In the genomic region with DNA sequence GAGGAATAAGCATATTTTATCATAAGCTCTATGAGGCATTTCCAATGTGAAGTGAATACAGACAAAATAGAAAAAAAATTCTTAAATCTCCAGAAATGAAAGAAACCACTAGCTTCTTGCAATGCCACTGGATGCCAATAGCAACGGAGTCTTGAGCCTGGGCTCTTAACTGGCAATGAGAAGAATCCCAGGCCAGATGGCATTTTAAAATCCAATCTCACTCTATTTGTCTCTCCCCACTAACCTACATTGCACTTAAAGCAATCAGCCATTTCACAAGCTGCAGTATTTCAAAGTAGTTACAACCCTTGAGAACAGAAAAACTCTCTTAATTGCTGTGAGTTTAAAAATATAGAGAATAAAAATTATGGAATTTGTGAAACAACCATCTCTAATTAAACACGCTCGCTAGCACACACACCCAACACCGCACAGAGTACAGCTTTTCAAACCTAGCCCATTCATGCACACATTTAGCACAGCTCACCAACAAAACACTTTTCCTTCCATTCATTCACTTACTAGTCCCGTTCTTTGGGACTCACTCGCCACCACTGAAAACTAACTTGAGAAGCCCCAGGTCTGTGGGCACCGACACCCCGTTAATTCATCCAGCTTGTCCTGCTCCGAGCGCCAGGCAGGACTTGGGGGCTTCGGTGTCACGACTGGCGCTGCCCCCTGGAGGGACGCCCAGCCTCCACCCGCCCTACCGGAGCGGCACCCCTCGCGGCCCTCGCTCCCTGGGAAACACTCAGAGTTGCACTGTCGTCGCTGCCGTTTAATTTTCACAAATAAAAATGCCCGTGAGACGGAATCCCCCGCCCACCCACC, we compare ENCODE assay signal across 8 cellular contexts. TPM values are rescaled to one million over a fixed set of nuclear protein-coding genes. Genes with fewer than 3 reads are reported as not detected.
A peak's percentile ranks its signal among the peaks of the same experiment; 100 is the strongest.
DNase-seq lines count a peak whose midpoint lies in the region; ATAC-seq and TF ChIP-seq lines count a peak whose summit lies in the region.

No MANE protein-coding gene starts in this region.

- H3K4me1 ChIP-seq in HEK293 (ENCODE audit: control insufficient read depth, insufficient read depth, low read length) (peaks cover 6% of the 10 kb centered on the region; the same call in 1 of the 2 replicates), gastroesophageal sphincter (peaks cover 0 to 28% (median 0%) of the 10 kb centered on the region in 3 donors)

- ATAC-seq in gastroesophageal sphincter = peak; percentile 6
- no peak for ATAC-seq in HG03469 (IDR thresholded peaks at IDR 0.05; ENCODE audit: unreplicated experiment)
- no peak for ATAC-seq in GM18868 (IDR thresholded peaks at IDR 0.05; ENCODE audit: unreplicated experiment)

- TF ChIP-seq CTCF in BJ (IDR thresholded peaks at IDR 0.05; ENCODE audit: insufficient read depth, low read depth, low read length) = no peak
- TF ChIP-seq CTCF in HEK293 (tag by site-specific recombination; IDR thresholded peaks at IDR 0.05) = peak; percentile 34; the same call in 1 of the 2 replicates
- TF ChIP-seq CTCF in VCaP (conservative IDR thresholded peaks at IDR 0.05) = no peak
- peak in 1 of 4 experiments; percentile 22 for TF ChIP-seq CTCF in gastroesophageal sphincter (IDR thresholded peaks at IDR 0.05)
- peak; percentile 5 for TF ChIP-seq CTCF in osteocyte (IDR thresholded peaks at IDR 0.05)

- H3K9me3 ChIP-seq in HEK293 (ENCODE audit: control insufficient read depth, insufficient read depth, low read depth, low read length) = no peaks in the 10 kb centered on the region
- H3K9me3 ChIP-seq in gastroesophageal sphincter = no peaks in the 10 kb centered on the region

- H3K36me3 Mint-ChIP-seq in osteocyte (ENCODE audit: unreplicated experiment) = no peaks in the 10 kb centered on the region

- DNase-seq in BJ (ENCODE audit: low read depth) (no peak), osteocyte (ENCODE audit: extremely low spot score, unreplicated experiment) (no peak)
- DNase-seq in stimulated activated naive CD4-positive, alpha-beta T cell (lab: John Stamatoyannopoulos, UW) = no peak

- H3K27ac ChIP-seq in HEK293 (ENCODE audit: extremely low read depth, low read depth, low read length) (peak overlapping the region; percentile 89; the same call in 1 of the 2 replicates), VCaP (peak overlapping the region; percentile 91), gastroesophageal sphincter (peak overlapping the region in 3 of 4 donors; percentile 52 to 82 (median 70))

- no peaks in the 10 kb centered on the region for H3K27me3 Mint-ChIP-seq in osteocyte (ENCODE audit: unreplicated experiment)

- peak overlapping the region; percentile 73 for H3K27ac Mint-ChIP-seq in osteocyte (ENCODE audit: unreplicated experiment)

- no peak for TF ChIP-seq POLR2A in gastroesophageal sphincter (IDR thresholded peaks at IDR 0.05)

- CTCF ChIA-PET in BJ (lab: Yijun Ruan, JAX) = interaction anchor here (0.6 to 1.8 kb wide), 5 partner anchors 12 to 155 kb away, joined by 3 to 9 read pairs (median 4); no protein-coding TSS in a partner anchor
- CTCF ChIA-PET in HEK293 (lab: Yijun Ruan, JAX) = interaction anchor here (0.7 to 1.8 kb wide), 12 partner anchors 9 to 325 kb away, joined by 3 to 7 read pairs (median 4); no protein-coding TSS in a partner anchor

- H3K4me3 Mint-ChIP-seq in osteocyte (ENCODE audit: unreplicated experiment) = peak overlapping the region; percentile 83

- WGBS in gastroesophageal sphincter (ENCODE audit: low coverage in 1 of 2), 2 donors = 7 to 35% methylated on average over 4 to 10 of the region's 26 CpGs

- H3K9me3 Mint-ChIP-seq in osteocyte (ENCODE audit: unreplicated experiment) = no peaks in the 10 kb centered on the region

- peak overlapping the region; percentile 65 for H3K4me3 ChIP-seq in BJ (ENCODE audit: low read depth, low read length)
- peak overlapping the region; percentile 92 for H3K4me3 ChIP-seq in HEK293 (ENCODE audit: low read depth, low read length)
- H3K4me3 ChIP-seq in gastroesophageal sphincter = peak overlapping the region; percentile 48 to 76

- H3K27me3 ChIP-seq in BJ (ENCODE audit: control insufficient read depth, insufficient read depth, low read length) (no peaks in the 10 kb centered on the region), gastroesophageal sphincter (no peaks in the 10 kb centered on the region)

- POLR2A ChIA-PET in BJ (lab: Charles Lee) (no interaction called here), HEK293 (lab: Yijun Ruan, JAX) (interaction anchor here (0.7 to 4.2 kb wide), 6 partner anchors 11 to 148 kb away, joined by 3 to 40 read pairs (median 4); a partner anchor contains a TSS)

- no peak for TF ChIP-seq EP300 in gastroesophageal sphincter (IDR thresholded peaks at IDR 0.05)

- peaks cover 51% of the 10 kb centered on the region for H3K4me1 Mint-ChIP-seq in osteocyte (ENCODE audit: unreplicated experiment)

- H3K36me3 ChIP-seq in BJ (ENCODE audit: control insufficient read depth, insufficient read depth, low read length) (no peaks in the 10 kb centered on the region), HEK293 (ENCODE audit: control insufficient read depth in 2 of 2, insufficient read depth in 1 of 2, low read length in 2 of 2) (no peaks in the 10 kb centered on the region), gastroesophageal sphincter (no peaks in the 10 kb centered on the region)

TF ChIP-seq in HEK293, 187 proteins besides CTCF, POLR2A, EP300 and RAD21 (continues in another document):
- TF ChIP-seq ZNF16 (tag by site-specific recombination; IDR thresholded peaks at IDR 0.05; ENCODE audit: low read depth) = no peak
- TF ChIP-seq ZNF423 (tag by site-specific recombination; IDR thresholded peaks at IDR 0.05) = 0 out of 2 replicates have a peak, but pooled peaks have one; percentile 16
- TF ChIP-seq ZNF501 (tag by site-specific recombination; IDR thresholded peaks at IDR 0.05) = no peak
- TF ChIP-seq, protein P1, sequence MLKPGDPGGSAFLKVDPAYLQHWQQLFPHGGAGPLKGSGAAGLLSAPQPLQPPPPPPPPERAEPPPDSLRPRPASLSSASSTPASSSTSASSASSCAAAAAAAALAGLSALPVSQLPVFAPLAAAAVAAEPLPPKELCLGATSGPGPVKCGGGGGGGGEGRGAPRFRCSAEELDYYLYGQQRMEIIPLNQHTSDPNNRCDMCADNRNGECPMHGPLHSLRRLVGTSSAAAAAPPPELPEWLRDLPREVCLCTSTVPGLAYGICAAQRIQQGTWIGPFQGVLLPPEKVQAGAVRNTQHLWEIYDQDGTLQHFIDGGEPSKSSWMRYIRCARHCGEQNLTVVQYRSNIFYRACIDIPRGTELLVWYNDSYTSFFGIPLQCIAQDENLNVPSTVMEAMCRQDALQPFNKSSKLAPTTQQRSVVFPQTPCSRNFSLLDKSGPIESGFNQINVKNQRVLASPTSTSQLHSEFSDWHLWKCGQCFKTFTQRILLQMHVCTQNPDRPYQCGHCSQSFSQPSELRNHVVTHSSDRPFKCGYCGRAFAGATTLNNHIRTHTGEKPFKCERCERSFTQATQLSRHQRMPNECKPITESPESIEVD (tag by site-specific recombination; IDR thresholded peaks at IDR 0.05) = peak; percentile 79
- no peak for TF ChIP-seq TCF7L2 (IDR thresholded peaks at IDR 0.05; ENCODE audit: borderline replicate concordance, low read depth, low read length)
- TF ChIP-seq, protein P2, sequence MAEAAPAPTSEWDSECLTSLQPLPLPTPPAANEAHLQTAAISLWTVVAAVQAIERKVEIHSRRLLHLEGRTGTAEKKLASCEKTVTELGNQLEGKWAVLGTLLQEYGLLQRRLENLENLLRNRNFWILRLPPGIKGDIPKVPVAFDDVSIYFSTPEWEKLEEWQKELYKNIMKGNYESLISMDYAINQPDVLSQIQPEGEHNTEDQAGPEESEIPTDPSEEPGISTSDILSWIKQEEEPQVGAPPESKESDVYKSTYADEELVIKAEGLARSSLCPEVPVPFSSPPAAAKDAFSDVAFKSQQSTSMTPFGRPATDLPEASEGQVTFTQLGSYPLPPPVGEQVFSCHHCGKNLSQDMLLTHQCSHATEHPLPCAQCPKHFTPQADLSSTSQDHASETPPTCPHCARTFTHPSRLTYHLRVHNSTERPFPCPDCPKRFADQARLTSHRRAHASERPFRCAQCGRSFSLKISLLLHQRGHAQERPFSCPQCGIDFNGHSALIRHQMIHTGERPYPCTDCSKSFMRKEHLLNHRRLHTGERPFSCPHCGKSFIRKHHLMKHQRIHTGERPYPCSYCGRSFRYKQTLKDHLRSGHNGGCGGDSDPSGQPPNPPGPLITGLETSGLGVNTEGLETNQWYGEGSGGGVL (tag by site-specific recombination; IDR thresholded peaks at IDR 0.05) = no peak
- TF ChIP-seq WT1 (tag by site-specific recombination; IDR thresholded peaks at IDR 0.05) = no peak
- TF ChIP-seq KLF16 (tag by site-specific recombination; IDR thresholded peaks at IDR 0.05) = no peak
- no peak for TF ChIP-seq ZNF561 (tag by site-specific recombination; IDR thresholded peaks at IDR 0.05; ENCODE audit: borderline replicate concordance)
- no peak for TF ChIP-seq ZNF777 (tag by site-specific recombination; IDR thresholded peaks at IDR 0.05; ENCODE audit: borderline replicate concordance)
- TF ChIP-seq ZNF2 (tag by site-specific recombination; IDR thresholded peaks at IDR 0.05) = no peak
- TF ChIP-seq ZNF23 (tag by site-specific recombination; IDR thresholded peaks at IDR 0.05; ENCODE audit: borderline replicate concordance) = no peak
- no peak for TF ChIP-seq TRIM28 (IDR thresholded peaks at IDR 0.05; ENCODE audit: borderline replicate concordance, low read length)
- no peak for TF ChIP-seq ZBTB17 (tag by site-specific recombination; IDR thresholded peaks at IDR 0.05)
- TF ChIP-seq SETDB1 (IDR thresholded peaks at IDR 0.05; ENCODE audit: insufficient read length, low read length) = no peak
- no peak for TF ChIP-seq ZNF521 (tag by site-specific recombination; IDR thresholded peaks at IDR 0.05)
- TF ChIP-seq ZNF24 (tag by site-specific recombination; IDR thresholded peaks at IDR 0.05) = no peak
- TF ChIP-seq ZNF292 (tag by site-specific recombination; IDR thresholded peaks at IDR 0.05; ENCODE audit: borderline replicate concordance, low read depth) = no peak
- TF ChIP-seq ZNF157 (tag by site-specific recombination; IDR thresholded peaks at IDR 0.05) = no peak
- TF ChIP-seq PRDM1 (tag by site-specific recombination; IDR thresholded peaks at IDR 0.05) = peak; percentile 63
- TF ChIP-seq ZNF202 (tag by site-specific recombination; IDR thresholded peaks at IDR 0.05; ENCODE audit: borderline replicate concordance) = no peak

RNA-seq across cellular contexts. Expression of a gene that starts 1.1 kb away (rescaled TPM):
- 244 and 286 TPM in 2 replicates for polyA plus RNA-seq in BJ (2011; rRNA removed)
- 140 and 151 TPM in 2 replicates for polyA minus RNA-seq in BJ (2011; rRNA and poly(A)+ RNA removed)
- 10 to 100 TPM in 3 of 4 donors, 1 to 10 TPM in 1; 8.4 to 72.8 (median 27.3) TPM for total RNA-seq in gastroesophageal sphincter
- 40.8 and 46.8 TPM in 2 replicates for total RNA-seq in osteocyte

Comparison
In these comparisons a context has a peak if more than half of its experiments do, and no peak if none do; other contexts are left out.
1. CTCF ChIP-seq: peak in HEK293 (single experiment) and osteocyte (single experiment); none in BJ (single experiment) and VCaP (single experiment).
2. Peak in every context shown above with its lines, with median percentiles within 50 percentile points of each other: H3K4me3 ChIP-seq and H3K27ac ChIP-seq.